ENCODE assay signal across 28 cellular contexts in genomic region chr1:222931018-222931417, GRCh38.
DNase-seq lines count a peak whose midpoint lies in the region; ATAC-seq, FAIRE-seq and TF ChIP-seq lines count a peak whose summit lies in the region.
"Had no signal": no experiment of that assay in that cellular context is flagged by ENCODE, and none has a peak within 500 bp of the region (broad histone marks: within the 10 kb centered on the region; RNA-seq: fewer than 3 reads in every experiment).

No MANE protein-coding gene starts in this region.

- no peaks in the 10 kb centered on the region for H4K20me1 ChIP-seq in astrocyte (ENCODE audit: insufficient read depth, low read length)
- H4K20me1 ChIP-seq: BLaER1 treated with 17β-estradiol and CSF1 and Interleukin-3, amounts not matched to agents 10 nM and 100 nM had no signal

- no peak overlapping the region for H3K27ac Mint-ChIP-seq in astrocyte (ENCODE audit: unreplicated experiment)
- no peak overlapping the region for H3K27ac Mint-ChIP-seq in glutamatergic neuron (ENCODE audit: unreplicated experiment)
- H3K27ac Mint-ChIP-seq: activated CD4-positive, alpha-beta memory T cell treated with anti-CD3 and anti-CD28 coated beads, Interleukin-2, amount 10 ng/mL, durations not matched to agents 7 days and 5 days; naive thymus-derived CD4-positive, alpha-beta T cell had no signal

- peaks cover 3% of the 10 kb centered on the region for H3K9me3 Mint-ChIP-seq in astrocyte (ENCODE audit: unreplicated experiment)
- peaks cover 3% of the 10 kb centered on the region for H3K9me3 Mint-ChIP-seq in glutamatergic neuron (ENCODE audit: unreplicated experiment)
- H3K9me3 Mint-ChIP-seq: activated CD4-positive, alpha-beta memory T cell treated with anti-CD3 and anti-CD28 coated beads, Interleukin-2, amount 10 ng/mL, durations not matched to agents 7 days and 5 days had no signal

- peaks cover 9% of the 10 kb centered on the region for H3K4me1 ChIP-seq in astrocyte (ENCODE audit: insufficient read depth, low read length)
- H3K4me1 ChIP-seq in rectal smooth muscle tissue (ENCODE audit: control insufficient read depth, insufficient read depth, low read length) = peaks cover 9% of the 10 kb centered on the region
- H3K4me1 ChIP-seq: BLaER1 treated with 17β-estradiol and CSF1 and Interleukin-3, amounts not matched to agents 10 nM and 100 nM had no signal

- H3K4me2 ChIP-seq in astrocyte (ENCODE audit: low read length) = no peak overlapping the region
- H3K4me2 ChIP-seq: BLaER1 treated with 17β-estradiol and CSF1 and Interleukin-3, amounts not matched to agents 10 nM and 100 nM had no signal

- H3K36me3 ChIP-seq in astrocyte (ENCODE audit: insufficient read depth, low read length) = no peaks in the 10 kb centered on the region
- H3K36me3 ChIP-seq in rectal smooth muscle tissue (ENCODE audit: control insufficient read depth, insufficient read depth, low read length) = no peaks in the 10 kb centered on the region
- H3K36me3 ChIP-seq: BLaER1 treated with 17β-estradiol and CSF1 and Interleukin-3, amounts not matched to agents 10 nM and 100 nM; pancreas; right lobe of liver had no signal

- FAIRE-seq in astrocyte (lab: Jason Lieb, UNC) = no peak
- FAIRE-seq: bronchial epithelial cell, GM18507, keratinocyte, RCC 7860, urothelium cell line had no signal

- H3K36me3 Mint-ChIP-seq in astrocyte (ENCODE audit: low read depth, unreplicated experiment) (no peaks in the 10 kb centered on the region), glutamatergic neuron (ENCODE audit: unreplicated experiment) (no peaks in the 10 kb centered on the region)

- H3K9ac ChIP-seq in astrocyte (ENCODE audit: low read length) = no peak overlapping the region
- H3K9ac ChIP-seq in rectal smooth muscle tissue (ENCODE audit: low read length) = no peak overlapping the region
- H3K9ac ChIP-seq: BLaER1 treated with 17β-estradiol and CSF1 and Interleukin-3, amounts not matched to agents 10 nM and 100 nM had no signal

- H3K4me3 Mint-ChIP-seq in astrocyte (ENCODE audit: unreplicated experiment) = no peak overlapping the region
- peak overlapping the region; percentile 46 for H3K4me3 Mint-ChIP-seq in glutamatergic neuron (ENCODE audit: unreplicated experiment)
- H3K4me3 Mint-ChIP-seq: activated CD4-positive, alpha-beta memory T cell treated with anti-CD3 and anti-CD28 coated beads, Interleukin-2, amount 10 ng/mL, durations not matched to agents 7 days and 5 days; naive thymus-derived CD4-positive, alpha-beta T cell had no signal

- no peak for ATAC-seq in GM18519 (IDR thresholded peaks at IDR 0.05; ENCODE audit: low FRiP score, unreplicated experiment)
- ATAC-seq: naive thymus-derived CD4-positive, alpha-beta T cell; pancreas; right lobe of liver had no signal

- H3K79me2 ChIP-seq in astrocyte (ENCODE audit: insufficient read depth, low read length) = no peaks in the 10 kb centered on the region

- H2AFZ ChIP-seq in astrocyte (ENCODE audit: low read depth, low read length) = no peak overlapping the region

- H3K27me3 ChIP-seq in astrocyte (ENCODE audit: insufficient read depth, low read length) (no peaks in the 10 kb centered on the region), rectal smooth muscle tissue (ENCODE audit: control insufficient read depth, insufficient read depth, low read length) (no peaks in the 10 kb centered on the region)
- H3K27me3 ChIP-seq: BLaER1 treated with 17β-estradiol and CSF1 and Interleukin-3, amounts not matched to agents 10 nM and 100 nM; pancreas; right lobe of liver had no signal

- H3K27ac ChIP-seq in astrocyte (ENCODE audit: low read depth, low read length) (no peak overlapping the region), rectal smooth muscle tissue (ENCODE audit: low read depth, low read length) (peak overlapping the region; percentile 33)
- H3K27ac ChIP-seq: BLaER1 treated with 17β-estradiol and CSF1 and Interleukin-3, amounts not matched to agents 10 nM and 100 nM; right lobe of liver had no signal

- H3K27me3 Mint-ChIP-seq in astrocyte (ENCODE audit: low read depth, unreplicated experiment) (no peaks in the 10 kb centered on the region), glutamatergic neuron (ENCODE audit: unreplicated experiment) (peaks cover 4% of the 10 kb centered on the region)
- H3K27me3 Mint-ChIP-seq: activated CD4-positive, alpha-beta memory T cell treated with anti-CD3 and anti-CD28 coated beads, Interleukin-2, amount 10 ng/mL, durations not matched to agents 7 days and 5 days; naive thymus-derived CD4-positive, alpha-beta T cell had no signal

- H3K4me3 ChIP-seq in astrocyte (ENCODE audit: insufficient read depth, low read depth, low read length) (no peak overlapping the region), rectal smooth muscle tissue (ENCODE audit: low read length) (no peak overlapping the region)
- H3K4me3 ChIP-seq: BLaER1 treated with 17β-estradiol and CSF1 and Interleukin-3, amounts not matched to agents 10 nM and 100 nM; pancreas; right lobe of liver had no signal

- TF ChIP-seq CTCF in astrocyte (IDR thresholded peaks at IDR 0.05; ENCODE audit: insufficient read depth, low read depth, low read length) (no peak), glutamatergic neuron (IDR thresholded peaks at IDR 0.05; ENCODE audit: partially characterized antibody, unreplicated experiment) (no peak)

- DNase-seq in EH (ENCODE audit: low read depth) = peak; percentile 37
- DNase-seq in astrocyte (ENCODE audit: low read depth) = peak; percentile 62
- no peak for DNase-seq in glutamatergic neuron
- no peak for DNase-seq in iPS-NIHi11 (ENCODE audit: low spot score)
- no peak for DNase-seq in NCI-H1930 (lab: John Stamatoyannopoulos, UW)
- DNase-seq in SKM-1 (lab: John Stamatoyannopoulos, UW; ENCODE audit: unreplicated experiment) = no peak
- DNase-seq: ACHN; activated CD4-positive, alpha-beta memory T cell treated with anti-CD3 and anti-CD28 coated beads, Interleukin-2, amount 10 ng/mL, durations not matched to agents 7 days and 5 days; activated CD4-positive, CD25-positive, alpha-beta regulatory T cell; activated effector memory CD4-positive, alpha-beta T cell treated with anti-CD3 and anti-CD28 coated beads, Interleukin-2, amount 50 U/mL, for 16 hours; activated T-cell treated with anti-CD3 and anti-CD28 coated beads for 4 hours; dermis blood vessel endothelial cell; foreskin melanocyte; H7; mesenchymal stem cell; naive thymus-derived CD4-positive, alpha-beta T cell; NCI-H524; pancreas; right lobe of liver; T1000 had no signal

- H3K4me1 Mint-ChIP-seq in astrocyte (ENCODE audit: low read depth, unreplicated experiment) (peaks cover 17% of the 10 kb centered on the region), glutamatergic neuron (ENCODE audit: low read depth, unreplicated experiment) (peaks cover 34% of the 10 kb centered on the region)
- H3K4me1 Mint-ChIP-seq: activated CD4-positive, alpha-beta memory T cell treated with anti-CD3 and anti-CD28 coated beads, Interleukin-2, amount 10 ng/mL, durations not matched to agents 7 days and 5 days had no signal

- no peaks in the 10 kb centered on the region for H3K9me3 ChIP-seq in astrocyte (ENCODE audit: insufficient read depth, low read depth, low read length)
- H3K9me3 ChIP-seq: BLaER1 treated with 17β-estradiol and CSF1 and Interleukin-3, amounts not matched to agents 10 nM and 100 nM; pancreas; right lobe of liver had no signal

Comparison
In these comparisons a context has a peak if more than half of its experiments do, and no peak if none do; other contexts are left out.
1. DNase-seq: peak in EH (single experiment) and astrocyte (single experiment); none in glutamatergic neuron (single experiment), iPS-NIHi11 (single experiment), NCI-H1930 (0 of 2) and SKM-1 (single experiment).